ENCODE assay signal across 1 cellular context in the genomic region with DNA sequence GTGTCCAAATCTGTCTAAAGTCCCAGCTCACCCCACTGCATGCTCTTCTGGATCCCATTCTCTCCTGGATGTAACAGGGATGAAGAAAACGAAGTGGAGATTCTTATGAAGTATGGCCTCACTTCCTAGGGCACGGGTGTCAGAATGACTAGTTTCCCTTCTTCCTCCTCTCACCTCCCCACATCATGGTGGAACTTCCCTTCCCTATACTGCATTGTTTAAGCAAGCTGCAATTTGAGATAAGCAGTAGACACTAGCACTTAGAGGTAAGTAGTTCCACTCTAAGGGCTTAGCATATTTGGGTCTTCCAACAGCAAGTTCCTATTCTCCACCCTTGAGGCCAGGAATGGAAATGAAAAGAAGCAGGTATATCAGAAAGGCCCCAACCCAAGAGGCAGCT.
TF ChIP-seq lines count a peak whose summit lies in the region.

No MANE protein-coding gene starts in this region.

TF ChIP-seq in K562, 482 proteins besides CTCF, POLR2A, EP300 and RAD21 (continued from another document and continues in another):
- TF ChIP-seq EP400 (IDR thresholded peaks at IDR 0.05) = 0 out of 2 replicates have a peak, but pooled peaks have one; percentile 39
- TF ChIP-seq, protein P1, sequence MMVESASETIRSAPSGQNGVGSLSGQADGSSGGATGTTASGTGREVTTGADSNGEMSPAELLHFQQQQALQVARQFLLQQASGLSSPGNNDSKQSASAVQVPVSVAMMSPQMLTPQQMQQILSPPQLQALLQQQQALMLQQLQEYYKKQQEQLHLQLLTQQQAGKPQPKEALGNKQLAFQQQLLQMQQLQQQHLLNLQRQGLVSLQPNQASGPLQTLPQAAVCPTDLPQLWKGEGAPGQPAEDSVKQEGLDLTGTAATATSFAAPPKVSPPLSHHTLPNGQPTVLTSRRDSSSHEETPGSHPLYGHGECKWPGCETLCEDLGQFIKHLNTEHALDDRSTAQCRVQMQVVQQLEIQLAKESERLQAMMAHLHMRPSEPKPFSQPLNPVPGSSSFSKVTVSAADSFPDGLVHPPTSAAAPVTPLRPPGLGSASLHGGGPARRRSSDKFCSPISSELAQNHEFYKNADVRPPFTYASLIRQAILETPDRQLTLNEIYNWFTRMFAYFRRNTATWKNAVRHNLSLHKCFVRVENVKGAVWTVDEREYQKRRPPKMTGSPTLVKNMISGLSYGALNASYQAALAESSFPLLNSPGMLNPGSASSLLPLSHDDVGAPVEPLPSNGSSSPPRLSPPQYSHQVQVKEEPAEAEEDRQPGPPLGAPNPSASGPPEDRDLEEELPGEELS (CRISPR knock-in tag; IDR thresholded peaks at IDR 0.05; ENCODE audit: borderline replicate concordance) = no peak
- TF ChIP-seq ZBTB17 (CRISPR knock-in tag; IDR thresholded peaks at IDR 0.05) = no peak
- TF ChIP-seq FIP1L1 (IDR thresholded peaks at IDR 0.05; ENCODE audit: low read depth, low read length, poor library complexity, severe bottlenecking) = no peak
- peak; percentile 74; the same call in 1 of the 2 replicates for TF ChIP-seq LEF1 (IDR thresholded peaks at IDR 0.05)
- no peak for TF ChIP-seq C11orf30 (IDR thresholded peaks at IDR 0.05; ENCODE audit: low read depth)
- TF ChIP-seq SRSF7 (optimal IDR thresholded peaks at IDR 0.05; ENCODE audit: low read depth, low read length) = no peak
- TF ChIP-seq, protein P2, sequence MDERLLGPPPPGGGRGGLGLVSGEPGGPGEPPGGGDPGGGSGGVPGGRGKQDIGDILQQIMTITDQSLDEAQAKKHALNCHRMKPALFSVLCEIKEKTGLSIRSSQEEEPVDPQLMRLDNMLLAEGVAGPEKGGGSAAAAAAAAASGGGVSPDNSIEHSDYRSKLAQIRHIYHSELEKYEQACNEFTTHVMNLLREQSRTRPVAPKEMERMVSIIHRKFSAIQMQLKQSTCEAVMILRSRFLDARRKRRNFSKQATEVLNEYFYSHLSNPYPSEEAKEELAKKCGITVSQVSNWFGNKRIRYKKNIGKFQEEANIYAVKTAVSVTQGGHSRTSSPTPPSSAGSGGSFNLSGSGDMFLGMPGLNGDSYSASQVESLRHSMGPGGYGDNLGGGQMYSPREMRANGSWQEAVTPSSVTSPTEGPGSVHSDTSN (CRISPR knock-in tag; IDR thresholded peaks at IDR 0.05; ENCODE audit: low read depth) = no peak
- TF ChIP-seq, protein P2 (tag; conservative IDR thresholded peaks at IDR 0.05; ENCODE audit: low read depth) = 0 out of 2 replicates have a peak, but pooled peaks have one; percentile 18
- peak; percentile 44 for TF ChIP-seq CXXC5 (CRISPR knock-in tag; IDR thresholded peaks at IDR 0.05)
- TF ChIP-seq, protein P3, sequence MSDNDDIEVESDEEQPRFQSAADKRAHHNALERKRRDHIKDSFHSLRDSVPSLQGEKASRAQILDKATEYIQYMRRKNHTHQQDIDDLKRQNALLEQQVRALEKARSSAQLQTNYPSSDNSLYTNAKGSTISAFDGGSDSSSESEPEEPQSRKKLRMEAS (CRISPR knock-in tag; IDR thresholded peaks at IDR 0.05) = no peak
- no peak for TF ChIP-seq COPS2 (conservative IDR thresholded peaks at IDR 0.05)
- peak in 1 of 2 experiments; percentile 66; a peak in 1 of 3 replicates for TF ChIP-seq CBX3 (IDR thresholded peaks at IDR 0.05; ENCODE audit: borderline replicate concordance in 1 of 2, low read length in 2 of 2)
- peak; percentile 85 for TF ChIP-seq GATA2 (CRISPR knock-in tag; IDR thresholded peaks at IDR 0.05)
- TF ChIP-seq, protein P4, sequence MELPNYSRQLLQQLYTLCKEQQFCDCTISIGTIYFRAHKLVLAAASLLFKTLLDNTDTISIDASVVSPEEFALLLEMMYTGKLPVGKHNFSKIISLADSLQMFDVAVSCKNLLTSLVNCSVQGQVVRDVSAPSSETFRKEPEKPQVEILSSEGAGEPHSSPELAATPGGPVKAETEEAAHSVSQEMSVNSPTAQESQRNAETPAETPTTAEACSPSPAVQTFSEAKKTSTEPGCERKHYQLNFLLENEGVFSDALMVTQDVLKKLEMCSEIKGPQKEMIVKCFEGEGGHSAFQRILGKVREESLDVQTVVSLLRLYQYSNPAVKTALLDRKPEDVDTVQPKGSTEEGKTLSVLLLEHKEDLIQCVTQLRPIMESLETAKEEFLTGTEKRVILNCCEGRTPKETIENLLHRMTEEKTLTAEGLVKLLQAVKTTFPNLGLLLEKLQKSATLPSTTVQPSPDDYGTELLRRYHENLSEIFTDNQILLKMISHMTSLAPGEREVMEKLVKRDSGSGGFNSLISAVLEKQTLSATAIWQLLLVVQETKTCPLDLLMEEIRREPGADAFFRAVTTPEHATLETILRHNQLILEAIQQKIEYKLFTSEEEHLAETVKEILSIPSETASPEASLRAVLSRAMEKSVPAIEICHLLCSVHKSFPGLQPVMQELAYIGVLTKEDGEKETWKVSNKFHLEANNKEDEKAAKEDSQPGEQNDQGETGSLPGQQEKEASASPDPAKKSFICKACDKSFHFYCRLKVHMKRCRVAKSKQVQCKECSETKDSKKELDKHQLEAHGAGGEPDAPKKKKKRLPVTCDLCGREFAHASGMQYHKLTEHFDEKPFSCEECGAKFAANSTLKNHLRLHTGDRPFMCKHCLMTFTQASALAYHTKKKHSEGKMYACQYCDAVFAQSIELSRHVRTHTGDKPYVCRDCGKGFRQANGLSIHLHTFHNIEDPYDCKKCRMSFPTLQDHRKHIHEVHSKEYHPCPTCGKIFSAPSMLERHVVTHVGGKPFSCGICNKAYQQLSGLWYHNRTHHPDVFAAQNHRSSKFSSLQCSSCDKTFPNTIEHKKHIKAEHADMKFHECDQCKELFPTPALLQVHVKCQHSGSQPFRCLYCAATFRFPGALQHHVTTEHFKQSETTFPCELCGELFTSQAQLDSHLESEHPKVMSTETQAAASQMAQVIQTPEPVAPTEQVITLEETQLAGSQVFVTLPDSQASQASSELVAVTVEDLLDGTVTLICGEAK (IDR thresholded peaks at IDR 0.05) = no peak
- TF ChIP-seq, protein P4 (CRISPR knock-in tag; IDR thresholded peaks at IDR 0.05) = no peak
- peak; percentile 60 for TF ChIP-seq STAT5A (IDR thresholded peaks at IDR 0.05; ENCODE audit: borderline replicate concordance, low read length)
- TF ChIP-seq, protein P5, sequence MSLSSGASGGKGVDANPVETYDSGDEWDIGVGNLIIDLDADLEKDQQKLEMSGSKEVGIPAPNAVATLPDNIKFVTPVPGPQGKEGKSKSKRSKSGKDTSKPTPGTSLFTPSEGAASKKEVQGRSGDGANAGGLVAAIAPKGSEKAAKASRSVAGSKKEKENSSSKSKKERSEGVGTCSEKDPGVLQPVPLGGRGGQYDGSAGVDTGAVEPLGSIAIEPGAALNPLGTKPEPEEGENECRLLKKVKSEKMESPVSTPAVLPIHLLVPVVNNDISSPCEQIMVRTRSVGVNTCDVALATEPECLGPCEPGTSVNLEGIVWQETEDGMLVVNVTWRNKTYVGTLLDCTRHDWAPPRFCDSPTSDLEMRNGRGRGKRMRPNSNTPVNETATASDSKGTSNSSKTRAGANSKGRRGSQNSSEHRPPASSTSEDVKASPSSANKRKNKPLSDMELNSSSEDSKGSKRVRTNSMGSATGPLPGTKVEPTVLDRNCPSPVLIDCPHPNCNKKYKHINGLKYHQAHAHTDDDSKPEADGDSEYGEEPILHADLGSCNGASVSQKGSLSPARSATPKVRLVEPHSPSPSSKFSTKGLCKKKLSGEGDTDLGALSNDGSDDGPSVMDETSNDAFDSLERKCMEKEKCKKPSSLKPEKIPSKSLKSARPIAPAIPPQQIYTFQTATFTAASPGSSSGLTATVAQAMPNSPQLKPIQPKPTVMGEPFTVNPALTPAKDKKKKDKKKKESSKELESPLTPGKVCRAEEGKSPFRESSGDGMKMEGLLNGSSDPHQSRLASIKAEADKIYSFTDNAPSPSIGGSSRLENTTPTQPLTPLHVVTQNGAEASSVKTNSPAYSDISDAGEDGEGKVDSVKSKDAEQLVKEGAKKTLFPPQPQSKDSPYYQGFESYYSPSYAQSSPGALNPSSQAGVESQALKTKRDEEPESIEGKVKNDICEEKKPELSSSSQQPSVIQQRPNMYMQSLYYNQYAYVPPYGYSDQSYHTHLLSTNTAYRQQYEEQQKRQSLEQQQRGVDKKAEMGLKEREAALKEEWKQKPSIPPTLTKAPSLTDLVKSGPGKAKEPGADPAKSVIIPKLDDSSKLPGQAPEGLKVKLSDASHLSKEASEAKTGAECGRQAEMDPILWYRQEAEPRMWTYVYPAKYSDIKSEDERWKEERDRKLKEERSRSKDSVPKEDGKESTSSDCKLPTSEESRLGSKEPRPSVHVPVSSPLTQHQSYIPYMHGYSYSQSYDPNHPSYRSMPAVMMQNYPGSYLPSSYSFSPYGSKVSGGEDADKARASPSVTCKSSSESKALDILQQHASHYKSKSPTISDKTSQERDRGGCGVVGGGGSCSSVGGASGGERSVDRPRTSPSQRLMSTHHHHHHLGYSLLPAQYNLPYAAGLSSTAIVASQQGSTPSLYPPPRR (CRISPR knock-in tag; IDR thresholded peaks at IDR 0.05; ENCODE audit: borderline replicate concordance) = no peak
- TF ChIP-seq MAFF (IDR thresholded peaks at IDR 0.05; ENCODE audit: low read length) = no peak
- no peak for TF ChIP-seq RFX1 (IDR thresholded peaks at IDR 0.05)
- peak; percentile 88; the same call in 1 of the 2 replicates for TF ChIP-seq ZEB2 (IDR thresholded peaks at IDR 0.05)
- TF ChIP-seq, protein P6, sequence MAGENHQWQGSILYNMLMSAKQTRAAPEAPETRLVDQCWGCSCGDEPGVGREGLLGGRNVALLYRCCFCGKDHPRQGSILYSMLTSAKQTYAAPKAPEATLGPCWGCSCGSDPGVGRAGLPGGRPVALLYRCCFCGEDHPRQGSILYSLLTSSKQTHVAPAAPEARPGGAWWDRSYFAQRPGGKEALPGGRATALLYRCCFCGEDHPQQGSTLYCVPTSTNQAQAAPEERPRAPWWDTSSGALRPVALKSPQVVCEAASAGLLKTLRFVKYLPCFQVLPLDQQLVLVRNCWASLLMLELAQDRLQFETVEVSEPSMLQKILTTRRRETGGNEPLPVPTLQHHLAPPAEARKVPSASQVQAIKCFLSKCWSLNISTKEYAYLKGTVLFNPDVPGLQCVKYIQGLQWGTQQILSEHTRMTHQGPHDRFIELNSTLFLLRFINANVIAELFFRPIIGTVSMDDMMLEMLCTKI (IDR thresholded peaks at IDR 0.05; ENCODE audit: partially characterized antibody) = no peak
- peak; percentile 80 for TF ChIP-seq SPI1 (IDR thresholded peaks at IDR 0.05; ENCODE audit: borderline replicate concordance, low read depth, low read length)
- TF ChIP-seq HDAC8 (tag; IDR thresholded peaks at IDR 0.05) = no peak
- TF ChIP-seq TEAD1 (CRISPR knock-in tag; IDR thresholded peaks at IDR 0.05) = peak; percentile 77 to 89
- TF ChIP-seq ZNF274 (IDR thresholded peaks at IDR 0.05; ENCODE audit: borderline replicate concordance, low read depth, low read length) = no peak
- 0 out of 2 replicates have a peak, but pooled peaks have one; percentile 34 for TF ChIP-seq NBN (IDR thresholded peaks at IDR 0.05; ENCODE audit: low read depth)
- no peak for TF ChIP-seq SAFB (IDR thresholded peaks at IDR 0.05; ENCODE audit: borderline replicate concordance, low read depth, low read length)
- no peak for TF ChIP-seq MTA1 (IDR thresholded peaks at IDR 0.05; ENCODE audit: borderline replicate concordance)
- TF ChIP-seq FOSL1 (tag; conservative IDR thresholded peaks at IDR 0.05) = peak; percentile 50; the same call in 1 of the 2 replicates
- TF ChIP-seq RFX5 (IDR thresholded peaks at IDR 0.05; ENCODE audit: low read depth, low read length) = no peak
- TF ChIP-seq, protein P7, sequence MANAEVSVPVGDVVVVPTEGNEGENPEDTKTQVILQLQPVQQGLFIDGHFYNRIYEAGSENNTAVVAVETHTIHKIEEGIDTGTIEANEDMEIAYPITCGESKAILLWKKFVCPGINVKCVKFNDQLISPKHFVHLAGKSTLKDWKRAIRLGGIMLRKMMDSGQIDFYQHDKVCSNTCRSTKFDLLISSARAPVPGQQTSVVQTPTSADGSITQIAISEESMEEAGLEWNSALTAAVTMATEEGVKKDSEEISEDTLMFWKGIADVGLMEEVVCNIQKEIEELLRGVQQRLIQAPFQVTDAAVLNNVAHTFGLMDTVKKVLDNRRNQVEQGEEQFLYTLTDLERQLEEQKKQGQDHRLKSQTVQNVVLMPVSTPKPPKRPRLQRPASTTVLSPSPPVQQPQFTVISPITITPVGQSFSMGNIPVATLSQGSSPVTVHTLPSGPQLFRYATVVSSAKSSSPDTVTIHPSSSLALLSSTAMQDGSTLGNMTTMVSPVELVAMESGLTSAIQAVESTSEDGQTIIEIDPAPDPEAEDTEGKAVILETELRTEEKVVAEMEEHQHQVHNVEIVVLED (CRISPR knock-in tag; IDR thresholded peaks at IDR 0.05) = no peak
- TF ChIP-seq RBM34 (IDR thresholded peaks at IDR 0.05; ENCODE audit: borderline replicate concordance, insufficient read depth, low read length) = no peak
- TF ChIP-seq ZNF696 (CRISPR knock-in tag; conservative IDR thresholded peaks at IDR 0.05) = no peak
- TF ChIP-seq NCOA1 (IDR thresholded peaks at IDR 0.05; ENCODE audit: low read depth) = no peak
- TF ChIP-seq HDGF (IDR thresholded peaks at IDR 0.05) = no peak
- TF ChIP-seq ZFP36 (IDR thresholded peaks at IDR 0.05; ENCODE audit: low read depth, low read length, partially characterized antibody) = no peak
- TF ChIP-seq HDAC1 (IDR thresholded peaks at IDR 0.05) = no peak
- TF ChIP-seq ZNF23 (CRISPR knock-in tag; IDR thresholded peaks at IDR 0.05) = no peak
